ENCODE assay signal across 28 cellular contexts in genomic region chr5:68680376-68680775, GRCh38.
A peak's percentile ranks its signal among the peaks of the same experiment; 100 is the strongest.
DNase-seq lines count a peak whose midpoint lies in the region; TF ChIP-seq lines count a peak whose summit lies in the region.
"Had no signal": no experiment of that assay in that cellular context is flagged by ENCODE, and none has a peak within 500 bp of the region (broad histone marks: within the 10 kb centered on the region; RNA-seq: fewer than 3 reads in every experiment).

No MANE protein-coding gene starts in this region.

- H3K36me3 ChIP-seq in PC-9 (ENCODE audit: low read depth) (no peaks in the 10 kb centered on the region), trophoblast cell (ENCODE audit: control insufficient read depth in 1 of 2, insufficient read depth in 2 of 2, low read length in 2 of 2) (no peaks in the 10 kb centered on the region), Karpas-422 (ENCODE audit: insufficient read depth, low read length) (no peaks in the 10 kb centered on the region)
- H3K36me3 ChIP-seq: heart right ventricle, lower lobe of right lung, upper lobe of right lung had no signal

- H3K27me3 Mint-ChIP-seq in activated naive CD4-positive, alpha-beta T cell treated with anti-CD3 and anti-CD28 coated beads, Interleukin-2, amount 10 ng/mL, durations not matched to agents 7 days and 5 days, result peaks cover 28% of the 10 kb centered on the region

- peak overlapping the region; percentile 64 for H4K91ac ChIP-seq in trophoblast cell (ENCODE audit: low read depth, low read length)

- H3K79me2 ChIP-seq in PC-9 (ENCODE audit: low read depth) (no peaks in the 10 kb centered on the region), trophoblast cell (ENCODE audit: control insufficient read depth, insufficient read depth, low read length, poor library complexity) (no peaks in the 10 kb centered on the region), Karpas-422 (ENCODE audit: low read length) (no peaks in the 10 kb centered on the region)

- no peaks in the 10 kb centered on the region for H3K36me3 Mint-ChIP-seq in activated naive CD4-positive, alpha-beta T cell treated with anti-CD3 and anti-CD28 coated beads, Interleukin-2, amount 10 ng/mL, durations not matched to agents 7 days and 5 days
- H3K36me3 Mint-ChIP-seq: activated naive CD4-positive, alpha-beta T cell treated with anti-CD3 and anti-CD28 coated beads, Interleukin-2, amount 50 U/mL, for 72 hours; natural killer cell treated with Interleukin-12 subunit alpha and Interleukin-12 subunit beta and Interleukin-15 and Interleukin-18, amount 100 ng/mL, for 72 hours; stimulated activated memory B cell treated with anti-CD40 and anti-IgM and Interleukin-4, amounts not matched to agents 10 μg/mL and 1 μg/mL and 100 μg/mL, for 72 hours had no signal

- no peaks in the 10 kb centered on the region for H3K4me1 Mint-ChIP-seq in activated naive CD4-positive, alpha-beta T cell treated with anti-CD3 and anti-CD28 coated beads, Interleukin-2, amount 10 ng/mL, durations not matched to agents 7 days and 5 days
- H3K4me1 Mint-ChIP-seq: stimulated activated memory B cell treated with anti-CD40 and anti-IgM and Interleukin-4, amounts not matched to agents 10 μg/mL and 1 μg/mL and 100 μg/mL, for 72 hours had no signal

- peaks cover 19% of the 10 kb centered on the region for H3K79me1 ChIP-seq in trophoblast cell (ENCODE audit: low read length)

- H3K4me1 ChIP-seq in PC-9 (replicated peaks; ENCODE audit: insufficient read depth) (peaks cover 31% of the 10 kb centered on the region), trophoblast cell (ENCODE audit: control insufficient read depth in 1 of 2, insufficient read depth in 2 of 2, low read length in 2 of 2) (peaks cover 16 to 22% of the 10 kb centered on the region in 2 experiments), Karpas-422 (ENCODE audit: low read length) (no peaks in the 10 kb centered on the region)
- H3K4me1 ChIP-seq: lower lobe of right lung, upper lobe of right lung had no signal

- no peaks in the 10 kb centered on the region for H3K9me2 ChIP-seq in PC-9 (ENCODE audit: insufficient read depth)
- no peaks in the 10 kb centered on the region for H3K9me2 ChIP-seq in Karpas-422 (replicated peaks; ENCODE audit: insufficient read depth, low read length)

- H4K20me1 ChIP-seq in PC-9 (ENCODE audit: insufficient read depth), result no peaks in the 10 kb centered on the region
- H4K20me1 ChIP-seq in Karpas-422 (ENCODE audit: insufficient read depth, low read depth, low read length), result no peaks in the 10 kb centered on the region

- no peak overlapping the region for H2AFZ ChIP-seq in PC-9
- no peak overlapping the region for H2AFZ ChIP-seq in trophoblast cell (ENCODE audit: insufficient read depth, low read length, poor library complexity)
- H2AFZ ChIP-seq in Karpas-422 (ENCODE audit: low read length), result no peak overlapping the region

- peaks cover 19% of the 10 kb centered on the region; the same call in 1 of the 2 replicates for H3F3A ChIP-seq in PC-9 (ENCODE audit: insufficient read depth, low read depth)

- DNase-seq in EH (ENCODE audit: low read depth) (peak; percentile 73), PC-9 (no peak), fibroblast of peridontal ligament (ENCODE audit: extremely low read depth) (peak; percentile 31), trophoblast cell (no peak), Karpas-422 (no peak), NCI-H146 treated with DMSO at 0.1 percent for 48 hours (lab: John Stamatoyannopoulos, UW; ENCODE audit: unreplicated experiment) (no peak)
- DNase-seq in activated naive CD4-positive, alpha-beta T cell treated with anti-CD3 and anti-CD28 coated beads, Interleukin-2, amount 10 ng/mL, durations not matched to agents 7 days and 5 days, result no peak
- DNase-seq: activated T-cell treated with anti-CD3 and anti-CD28 coated beads for 4 hours; anterior cingulate cortex; CD4-positive, alpha-beta T cell; DND-41; effector CD4-positive, alpha-beta T cell; foreskin keratinocyte; heart right ventricle; HFFc6; kidney; lower lobe of right lung; MM.1S; NCI-H1105 treated with DMSO at 0.1 percent for 48 hours; NCI-H2029 treated with DMSO at 0.1 percent for 48 hours; PC-3; SHP77; substantia nigra; upper lobe of right lung had no signal

- CTCF ChIA-PET in PC-9 (lab: Charles Lee), result no interaction called here
- CTCF ChIA-PET in activated naive CD4-positive, alpha-beta T cell treated with anti-CD3 and anti-CD28 coated beads, Interleukin-2, amount 10 ng/mL, durations not matched to agents 7 days and 5 days (lab: Charles Lee), result no interaction called here

- peaks cover 18% of the 10 kb centered on the region for H3K9me3 ChIP-seq in PC-9 (ENCODE audit: insufficient read depth, low read depth)
- H3K9me3 ChIP-seq in trophoblast cell (ENCODE audit: insufficient read depth, low read depth, low read length), result peaks cover 2% of the 10 kb centered on the region
- H3K9me3 ChIP-seq in Karpas-422 (ENCODE audit: low read length), result no peaks in the 10 kb centered on the region
- H3K9me3 ChIP-seq: heart right ventricle, lower lobe of right lung, upper lobe of right lung had no signal

- H2BK12ac ChIP-seq in trophoblast cell (ENCODE audit: low read length), result peak overlapping the region; percentile 58

- H3K23ac ChIP-seq in trophoblast cell (ENCODE audit: low read length), result no peak overlapping the region

- no peak overlapping the region for H3K9ac ChIP-seq in trophoblast cell (ENCODE audit: low read length)
- no peak overlapping the region for H3K9ac ChIP-seq in Karpas-422 (ENCODE audit: low read length)

- peak overlapping the region; percentile 39; the same call in 1 of the 2 replicates for H3K4me2 ChIP-seq in PC-9
- H3K4me2 ChIP-seq in trophoblast cell (ENCODE audit: low read length), result no peak overlapping the region
- no peak overlapping the region for H3K4me2 ChIP-seq in Karpas-422 (ENCODE audit: low read depth, low read length, poor library complexity, severe bottlenecking)

- intact Hi-C loops in PC-9 (cut with micrococcal nuclease; ENCODE audit: unreplicated experiment), result loop anchor here (5.0 to 10.0 kb wide), 3 partner anchors 136 to 393 kb away; no protein-coding TSS in a partner anchor

- no peak overlapping the region for H4K8ac ChIP-seq in trophoblast cell (ENCODE audit: low read depth, low read length)

- H3K27me3 ChIP-seq in PC-9 (ENCODE audit: insufficient read depth, low read depth) (no peaks in the 10 kb centered on the region), trophoblast cell (ENCODE audit: insufficient read depth, low read length) (no peaks in the 10 kb centered on the region), Karpas-422 (ENCODE audit: low read length) (no peaks in the 10 kb centered on the region; the same call in 1 of the 2 replicates)
- H3K27me3 ChIP-seq: foreskin keratinocyte, heart right ventricle, upper lobe of right lung had no signal

- H3K27ac ChIP-seq in PC-9, result no peak overlapping the region
- H3K27ac ChIP-seq in trophoblast cell (ENCODE audit: low read depth, low read length), result peak overlapping the region; percentile 83
- H3K27ac ChIP-seq in Karpas-422 (ENCODE audit: low read length), result no peak overlapping the region
- H3K27ac ChIP-seq: foreskin keratinocyte, heart right ventricle, lower lobe of right lung, upper lobe of right lung had no signal

- TF ChIP-seq CTCF in PC-9 (conservative IDR thresholded peaks at IDR 0.05), result no peak

- no peak overlapping the region for H3K27ac Mint-ChIP-seq in activated naive CD4-positive, alpha-beta T cell treated with anti-CD3 and anti-CD28 coated beads, Interleukin-2, amount 10 ng/mL, durations not matched to agents 7 days and 5 days
- H3K27ac Mint-ChIP-seq: CD4-positive, alpha-beta T cell; HFFc6; natural killer cell treated with Interleukin-12 subunit alpha and Interleukin-12 subunit beta and Interleukin-15 and Interleukin-18, amount 100 ng/mL, for 72 hours; stimulated activated memory B cell treated with anti-CD40 and anti-IgM and Interleukin-4, amounts not matched to agents 10 μg/mL and 1 μg/mL and 100 μg/mL, for 72 hours had no signal

- no peak overlapping the region for H4K12ac ChIP-seq in trophoblast cell (ENCODE audit: low read depth, low read length)

- H2BK5ac ChIP-seq in trophoblast cell (ENCODE audit: low read depth, low read length, poor library complexity), result peak overlapping the region; percentile 77

- H2BK120ac ChIP-seq in trophoblast cell (ENCODE audit: insufficient read depth, low read length, poor library complexity), result peak overlapping the region; percentile 29

- no peak overlapping the region for H3K4me3 Mint-ChIP-seq in activated naive CD4-positive, alpha-beta T cell treated with anti-CD3 and anti-CD28 coated beads, Interleukin-2, amount 10 ng/mL, durations not matched to agents 7 days and 5 days
- H3K4me3 Mint-ChIP-seq: CD4-positive, alpha-beta T cell; HFFc6; natural killer cell treated with Interleukin-12 subunit alpha and Interleukin-12 subunit beta and Interleukin-15 and Interleukin-18, amount 100 ng/mL, for 72 hours; stimulated activated memory B cell treated with anti-CD40 and anti-IgM and Interleukin-4, amounts not matched to agents 10 μg/mL and 1 μg/mL and 100 μg/mL, for 72 hours had no signal

- no TSS peak for BruUV-seq in PC-9 (replicated peaks; lab: Mats Ljungman, UMichigan)

- H3K14ac ChIP-seq in trophoblast cell (ENCODE audit: low read length), result peak overlapping the region; percentile 11

- H3K4me3 ChIP-seq in PC-9 (no peak overlapping the region), trophoblast cell (ENCODE audit: low read depth, low read length) (no peak overlapping the region), Karpas-422 (ENCODE audit: low read length) (no peak overlapping the region)
- H3K4me3 ChIP-seq: heart right ventricle, K562, lower lobe of right lung, upper lobe of right lung had no signal

- peak overlapping the region; percentile 3 for H3K4ac ChIP-seq in trophoblast cell (ENCODE audit: low read depth, low read length)

- POLR2A ChIA-PET in PC-9 (lab: Charles Lee; ENCODE audit: unreplicated experiment), result no interaction called here

- peak overlapping the region; percentile 11 for H3K18ac ChIP-seq in trophoblast cell (ENCODE audit: low read length)

- H2AK5ac ChIP-seq in trophoblast cell (ENCODE audit: low read length), result peak overlapping the region; percentile 70

- H3K9me3 Mint-ChIP-seq in activated naive CD4-positive, alpha-beta T cell treated with anti-CD3 and anti-CD28 coated beads, Interleukin-2, amount 10 ng/mL, durations not matched to agents 7 days and 5 days, result no peaks in the 10 kb centered on the region
- H3K9me3 Mint-ChIP-seq: activated naive CD4-positive, alpha-beta T cell treated with anti-CD3 and anti-CD28 coated beads, Interleukin-2, amount 50 U/mL, for 72 hours; CD4-positive, alpha-beta T cell; natural killer cell treated with Interleukin-12 subunit alpha and Interleukin-12 subunit beta and Interleukin-15 and Interleukin-18, amount 100 ng/mL, for 72 hours; stimulated activated memory B cell treated with anti-CD40 and anti-IgM and Interleukin-4, amounts not matched to agents 10 μg/mL and 1 μg/mL and 100 μg/mL, for 72 hours had no signal

Comparison
In these comparisons a context has a peak if more than half of its experiments do, and no peak if none do; other contexts are left out.
1. DNase-seq: peak in EH (single experiment) and fibroblast of peridontal ligament (single experiment); none in PC-9 (0 of 2), trophoblast cell (0 of 2), Karpas-422 (single experiment), activated naive CD4-positive, alpha-beta T cell treated with anti-CD3 and anti-CD28 coated beads, Interleukin-2, amount 10 ng/mL, durations not matched to agents 7 days and 5 days (single experiment) and NCI-H146 treated with DMSO at 0.1 percent for 48 hours (single experiment).